1 cellular context compared by ENCODE assay signal in the genomic region with DNA sequence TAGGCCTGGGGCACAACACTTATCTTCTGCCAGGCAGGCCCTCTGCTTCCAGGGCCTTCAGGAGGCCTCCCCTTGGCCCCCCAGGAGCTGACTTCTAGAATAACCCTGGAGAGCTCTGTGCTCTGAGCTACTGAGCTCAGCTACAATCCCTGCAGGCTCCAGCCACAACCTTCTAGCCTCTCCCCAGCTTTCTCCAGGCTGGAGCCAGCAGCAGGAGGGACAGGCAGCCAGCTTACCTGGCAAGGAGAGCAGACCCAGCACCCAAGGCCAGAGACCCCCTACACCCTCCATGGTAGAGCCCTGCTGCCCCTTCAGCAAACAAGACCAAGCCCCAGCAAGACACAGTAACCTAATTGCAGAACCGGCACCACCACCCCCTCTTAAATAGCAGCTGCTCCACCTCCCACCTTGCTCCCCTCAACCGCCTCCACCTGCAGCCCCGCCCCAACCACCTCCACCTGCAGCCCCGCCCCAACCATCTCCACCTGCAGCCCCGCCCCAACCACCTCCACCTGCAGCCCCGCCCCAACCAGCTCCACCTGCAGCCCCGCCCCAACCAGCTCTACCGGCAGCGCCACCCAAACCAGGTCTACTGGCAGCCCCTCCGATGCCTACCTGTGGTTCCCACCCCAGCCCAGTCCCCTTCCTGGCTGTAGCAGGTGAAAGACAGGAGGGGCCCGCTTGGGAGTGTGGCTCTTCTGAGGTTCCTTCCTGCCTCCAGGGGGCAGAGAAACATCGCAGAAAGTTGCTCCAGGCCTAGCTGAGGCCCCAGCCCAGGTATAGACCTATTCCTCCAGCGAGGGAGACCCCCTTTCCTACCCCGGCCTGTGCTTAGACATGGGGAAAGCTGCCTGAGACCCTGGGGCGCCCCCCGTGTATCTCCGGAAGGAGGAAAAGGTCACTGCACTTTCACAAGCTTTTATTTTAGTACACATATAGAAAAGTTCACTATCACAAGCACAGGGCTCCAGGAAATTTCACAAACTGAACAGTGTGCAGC.
TF ChIP-seq lines count a peak whose summit lies in the region.

A gene (minus strand): TSS at position 357 of the 1,000 bp plus-strand sequence. CDS start 66 bp downstream, at position 291.

TF ChIP-seq in HepG2, 621 proteins besides CTCF, POLR2A, EP300 and RAD21 (continued from another document):
- TF ChIP-seq SMC3 (IDR thresholded peaks at IDR 0.05; ENCODE audit: low read length): peak; percentile 80
- 0 out of 2 replicates have a peak, but pooled peaks have one; percentile 38 for TF ChIP-seq ZFX (CRISPR knock-in tag; IDR thresholded peaks at IDR 0.05; ENCODE audit: low read depth)
- TF ChIP-seq, protein P1, sequence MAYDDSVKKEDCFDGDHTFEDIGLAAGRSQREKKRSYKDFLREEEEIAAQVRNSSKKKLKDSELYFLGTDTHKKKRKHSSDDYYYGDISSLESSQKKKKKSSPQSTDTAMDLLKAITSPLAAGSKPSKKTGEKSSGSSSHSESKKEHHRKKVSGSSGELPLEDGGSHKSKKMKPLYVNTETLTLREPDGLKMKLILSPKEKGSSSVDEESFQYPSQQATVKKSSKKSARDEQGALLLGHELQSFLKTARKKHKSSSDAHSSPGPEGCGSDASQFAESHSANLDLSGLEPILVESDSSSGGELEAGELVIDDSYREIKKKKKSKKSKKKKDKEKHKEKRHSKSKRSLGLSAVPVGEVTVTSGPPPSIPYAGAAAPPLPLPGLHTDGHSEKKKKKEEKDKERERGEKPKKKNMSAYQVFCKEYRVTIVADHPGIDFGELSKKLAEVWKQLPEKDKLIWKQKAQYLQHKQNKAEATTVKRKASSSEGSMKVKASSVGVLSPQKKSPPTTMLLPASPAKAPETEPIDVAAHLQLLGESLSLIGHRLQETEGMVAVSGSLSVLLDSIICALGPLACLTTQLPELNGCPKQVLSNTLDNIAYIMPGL (CRISPR knock-in tag; IDR thresholded peaks at IDR 0.05; ENCODE audit: borderline replicate concordance in 1 of 2, low read depth in 1 of 2): 0 out of 4 replicates have a peak, but pooled peaks of 1 of the 2 experiments have one; percentile 18
- TF ChIP-seq SATB2 (CRISPR knock-in tag; IDR thresholded peaks at IDR 0.05): no peak
- TF ChIP-seq, protein P2, sequence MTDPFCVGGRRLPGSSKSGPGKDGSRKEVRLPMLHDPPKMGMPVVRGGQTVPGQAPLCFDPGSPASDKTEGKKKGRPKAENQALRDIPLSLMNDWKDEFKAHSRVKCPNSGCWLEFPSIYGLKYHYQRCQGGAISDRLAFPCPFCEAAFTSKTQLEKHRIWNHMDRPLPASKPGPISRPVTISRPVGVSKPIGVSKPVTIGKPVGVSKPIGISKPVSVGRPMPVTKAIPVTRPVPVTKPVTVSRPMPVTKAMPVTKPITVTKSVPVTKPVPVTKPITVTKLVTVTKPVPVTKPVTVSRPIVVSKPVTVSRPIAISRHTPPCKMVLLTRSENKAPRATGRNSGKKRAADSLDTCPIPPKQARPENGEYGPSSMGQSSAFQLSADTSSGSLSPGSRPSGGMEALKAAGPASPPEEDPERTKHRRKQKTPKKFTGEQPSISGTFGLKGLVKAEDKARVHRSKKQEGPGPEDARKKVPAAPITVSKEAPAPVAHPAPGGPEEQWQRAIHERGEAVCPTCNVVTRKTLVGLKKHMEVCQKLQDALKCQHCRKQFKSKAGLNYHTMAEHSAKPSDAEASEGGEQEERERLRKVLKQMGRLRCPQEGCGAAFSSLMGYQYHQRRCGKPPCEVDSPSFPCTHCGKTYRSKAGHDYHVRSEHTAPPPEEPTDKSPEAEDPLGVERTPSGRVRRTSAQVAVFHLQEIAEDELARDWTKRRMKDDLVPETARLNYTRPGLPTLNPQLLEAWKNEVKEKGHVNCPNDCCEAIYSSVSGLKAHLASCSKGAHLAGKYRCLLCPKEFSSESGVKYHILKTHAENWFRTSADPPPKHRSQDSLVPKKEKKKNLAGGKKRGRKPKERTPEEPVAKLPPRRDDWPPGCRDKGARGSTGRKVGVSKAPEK (CRISPR knock-in tag; IDR thresholded peaks at IDR 0.05; ENCODE audit: borderline replicate concordance): no peak
- TF ChIP-seq, protein P3, sequence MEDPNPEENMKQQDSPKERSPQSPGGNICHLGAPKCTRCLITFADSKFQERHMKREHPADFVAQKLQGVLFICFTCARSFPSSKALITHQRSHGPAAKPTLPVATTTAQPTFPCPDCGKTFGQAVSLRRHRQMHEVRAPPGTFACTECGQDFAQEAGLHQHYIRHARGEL (CRISPR knock-in tag; IDR thresholded peaks at IDR 0.05): no peak
- TF ChIP-seq ZZZ3 (CRISPR knock-in tag; IDR thresholded peaks at IDR 0.05; ENCODE audit: borderline replicate concordance): no peak
- TF ChIP-seq PCBP2 (optimal IDR thresholded peaks at IDR 0.05; ENCODE audit: low read depth, low read length, poor library complexity, severe bottlenecking): no peak
- TF ChIP-seq, protein P4, sequence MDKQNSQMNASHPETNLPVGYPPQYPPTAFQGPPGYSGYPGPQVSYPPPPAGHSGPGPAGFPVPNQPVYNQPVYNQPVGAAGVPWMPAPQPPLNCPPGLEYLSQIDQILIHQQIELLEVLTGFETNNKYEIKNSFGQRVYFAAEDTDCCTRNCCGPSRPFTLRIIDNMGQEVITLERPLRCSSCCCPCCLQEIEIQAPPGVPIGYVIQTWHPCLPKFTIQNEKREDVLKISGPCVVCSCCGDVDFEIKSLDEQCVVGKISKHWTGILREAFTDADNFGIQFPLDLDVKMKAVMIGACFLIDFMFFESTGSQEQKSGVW (CRISPR knock-in tag; IDR thresholded peaks at IDR 0.05; ENCODE audit: borderline replicate concordance): no peak
- TF ChIP-seq ZFP37 (CRISPR knock-in tag; IDR thresholded peaks at IDR 0.05; ENCODE audit: borderline replicate concordance): no peak
- peak; percentile 26; the same call in 1 of the 2 replicates for TF ChIP-seq RXRB (CRISPR knock-in tag; IDR thresholded peaks at IDR 0.05; ENCODE audit: borderline replicate concordance)
- TF ChIP-seq ZNF749 (CRISPR knock-in tag; IDR thresholded peaks at IDR 0.05; ENCODE audit: borderline replicate concordance): no peak
- TF ChIP-seq ZMYM2 (CRISPR knock-in tag; IDR thresholded peaks at IDR 0.05): no peak
- TF ChIP-seq ETV5 (CRISPR knock-in tag; IDR thresholded peaks at IDR 0.05; ENCODE audit: borderline replicate concordance): no peak
- no peak for TF ChIP-seq MAZ (IDR thresholded peaks at IDR 0.05; ENCODE audit: borderline replicate concordance, low read depth, low read length)
- 0 out of 2 replicates have a peak, but pooled peaks have one; percentile 39 for TF ChIP-seq MAZ (CRISPR knock-in tag; IDR thresholded peaks at IDR 0.05; ENCODE audit: low read depth)
- no peak for TF ChIP-seq ZSCAN22 (CRISPR knock-in tag; IDR thresholded peaks at IDR 0.05)
- TF ChIP-seq KLF6 (CRISPR knock-in tag; IDR thresholded peaks at IDR 0.05): no peak
- TF ChIP-seq, protein P5, sequence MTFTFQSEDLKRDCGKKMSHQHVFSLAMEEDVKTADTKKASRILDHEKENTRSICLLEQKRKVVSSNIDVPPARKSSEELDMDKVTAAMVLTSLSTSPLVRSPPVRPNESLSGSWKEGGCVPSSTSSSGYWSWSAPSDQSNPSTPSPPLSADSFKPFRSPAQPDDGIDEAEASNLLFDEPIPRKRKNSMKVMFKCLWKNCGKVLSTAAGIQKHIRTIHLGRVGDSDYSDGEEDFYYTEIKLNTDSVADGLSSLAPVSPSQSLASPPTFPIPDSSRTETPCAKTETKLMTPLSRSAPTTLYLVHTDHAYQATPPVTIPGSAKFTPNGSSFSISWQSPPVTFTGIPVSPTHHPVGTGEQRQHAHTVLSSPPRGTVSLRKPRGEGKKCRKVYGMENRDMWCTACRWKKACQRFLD (CRISPR knock-in tag; IDR thresholded peaks at IDR 0.05; ENCODE audit: borderline replicate concordance): no peak
- TF ChIP-seq NAIF1 (CRISPR knock-in tag; IDR thresholded peaks at IDR 0.05; ENCODE audit: borderline replicate concordance): no peak
- TF ChIP-seq ZNF296 (CRISPR knock-in tag; conservative IDR thresholded peaks at IDR 0.05): no peak
- no peak for TF ChIP-seq GPN1 (CRISPR knock-in tag; IDR thresholded peaks at IDR 0.05; ENCODE audit: borderline replicate concordance)
- TF ChIP-seq TBX3 (IDR thresholded peaks at IDR 0.05; ENCODE audit: borderline replicate concordance): no peak
- TF ChIP-seq ZNF678 (CRISPR knock-in tag; IDR thresholded peaks at IDR 0.05): no peak
- no peak for TF ChIP-seq KMT2B (CRISPR knock-in tag; IDR thresholded peaks at IDR 0.05)
- no peak for TF ChIP-seq ZNF354B (CRISPR knock-in tag; IDR thresholded peaks at IDR 0.05)
- TF ChIP-seq SAP130 (CRISPR knock-in tag; IDR thresholded peaks at IDR 0.05; ENCODE audit: low read depth): 0 out of 2 replicates have a peak, but pooled peaks have one; percentile 14
- no peak for TF ChIP-seq MXI1 (IDR thresholded peaks at IDR 0.05; ENCODE audit: borderline replicate concordance, low read depth, low read length)
- peak; percentile 90 for TF ChIP-seq STAG1 (CRISPR knock-in tag; IDR thresholded peaks at IDR 0.05)
- TF ChIP-seq SYNCRIP (IDR thresholded peaks at IDR 0.05; ENCODE audit: insufficient read depth, low read depth, low read length): no peak
- no peak for TF ChIP-seq ZKSCAN5 (CRISPR knock-in tag; IDR thresholded peaks at IDR 0.05)
- no peak for TF ChIP-seq SMAD9 (CRISPR knock-in tag; IDR thresholded peaks at IDR 0.05)
- TF ChIP-seq ZFY (CRISPR knock-in tag; IDR thresholded peaks at IDR 0.05): 0 out of 2 replicates have a peak, but pooled peaks have one; percentile 26
- TF ChIP-seq, protein P6, sequence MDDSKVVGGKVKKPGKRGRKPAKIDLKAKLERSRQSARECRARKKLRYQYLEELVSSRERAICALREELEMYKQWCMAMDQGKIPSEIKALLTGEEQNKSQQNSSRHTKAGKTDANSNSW (CRISPR knock-in tag; IDR thresholded peaks at IDR 0.05; ENCODE audit: borderline replicate concordance): no peak
- TF ChIP-seq, protein P7, sequence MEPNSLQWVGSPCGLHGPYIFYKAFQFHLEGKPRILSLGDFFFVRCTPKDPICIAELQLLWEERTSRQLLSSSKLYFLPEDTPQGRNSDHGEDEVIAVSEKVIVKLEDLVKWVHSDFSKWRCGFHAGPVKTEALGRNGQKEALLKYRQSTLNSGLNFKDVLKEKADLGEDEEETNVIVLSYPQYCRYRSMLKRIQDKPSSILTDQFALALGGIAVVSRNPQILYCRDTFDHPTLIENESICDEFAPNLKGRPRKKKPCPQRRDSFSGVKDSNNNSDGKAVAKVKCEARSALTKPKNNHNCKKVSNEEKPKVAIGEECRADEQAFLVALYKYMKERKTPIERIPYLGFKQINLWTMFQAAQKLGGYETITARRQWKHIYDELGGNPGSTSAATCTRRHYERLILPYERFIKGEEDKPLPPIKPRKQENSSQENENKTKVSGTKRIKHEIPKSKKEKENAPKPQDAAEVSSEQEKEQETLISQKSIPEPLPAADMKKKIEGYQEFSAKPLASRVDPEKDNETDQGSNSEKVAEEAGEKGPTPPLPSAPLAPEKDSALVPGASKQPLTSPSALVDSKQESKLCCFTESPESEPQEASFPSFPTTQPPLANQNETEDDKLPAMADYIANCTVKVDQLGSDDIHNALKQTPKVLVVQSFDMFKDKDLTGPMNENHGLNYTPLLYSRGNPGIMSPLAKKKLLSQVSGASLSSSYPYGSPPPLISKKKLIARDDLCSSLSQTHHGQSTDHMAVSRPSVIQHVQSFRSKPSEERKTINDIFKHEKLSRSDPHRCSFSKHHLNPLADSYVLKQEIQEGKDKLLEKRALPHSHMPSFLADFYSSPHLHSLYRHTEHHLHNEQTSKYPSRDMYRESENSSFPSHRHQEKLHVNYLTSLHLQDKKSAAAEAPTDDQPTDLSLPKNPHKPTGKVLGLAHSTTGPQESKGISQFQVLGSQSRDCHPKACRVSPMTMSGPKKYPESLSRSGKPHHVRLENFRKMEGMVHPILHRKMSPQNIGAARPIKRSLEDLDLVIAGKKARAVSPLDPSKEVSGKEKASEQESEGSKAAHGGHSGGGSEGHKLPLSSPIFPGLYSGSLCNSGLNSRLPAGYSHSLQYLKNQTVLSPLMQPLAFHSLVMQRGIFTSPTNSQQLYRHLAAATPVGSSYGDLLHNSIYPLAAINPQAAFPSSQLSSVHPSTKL (CRISPR knock-in tag; IDR thresholded peaks at IDR 0.05): no peak
- TF ChIP-seq SMAD1 (CRISPR knock-in tag; IDR thresholded peaks at IDR 0.05; ENCODE audit: borderline replicate concordance, low read depth): no peak
- TF ChIP-seq, protein P8, sequence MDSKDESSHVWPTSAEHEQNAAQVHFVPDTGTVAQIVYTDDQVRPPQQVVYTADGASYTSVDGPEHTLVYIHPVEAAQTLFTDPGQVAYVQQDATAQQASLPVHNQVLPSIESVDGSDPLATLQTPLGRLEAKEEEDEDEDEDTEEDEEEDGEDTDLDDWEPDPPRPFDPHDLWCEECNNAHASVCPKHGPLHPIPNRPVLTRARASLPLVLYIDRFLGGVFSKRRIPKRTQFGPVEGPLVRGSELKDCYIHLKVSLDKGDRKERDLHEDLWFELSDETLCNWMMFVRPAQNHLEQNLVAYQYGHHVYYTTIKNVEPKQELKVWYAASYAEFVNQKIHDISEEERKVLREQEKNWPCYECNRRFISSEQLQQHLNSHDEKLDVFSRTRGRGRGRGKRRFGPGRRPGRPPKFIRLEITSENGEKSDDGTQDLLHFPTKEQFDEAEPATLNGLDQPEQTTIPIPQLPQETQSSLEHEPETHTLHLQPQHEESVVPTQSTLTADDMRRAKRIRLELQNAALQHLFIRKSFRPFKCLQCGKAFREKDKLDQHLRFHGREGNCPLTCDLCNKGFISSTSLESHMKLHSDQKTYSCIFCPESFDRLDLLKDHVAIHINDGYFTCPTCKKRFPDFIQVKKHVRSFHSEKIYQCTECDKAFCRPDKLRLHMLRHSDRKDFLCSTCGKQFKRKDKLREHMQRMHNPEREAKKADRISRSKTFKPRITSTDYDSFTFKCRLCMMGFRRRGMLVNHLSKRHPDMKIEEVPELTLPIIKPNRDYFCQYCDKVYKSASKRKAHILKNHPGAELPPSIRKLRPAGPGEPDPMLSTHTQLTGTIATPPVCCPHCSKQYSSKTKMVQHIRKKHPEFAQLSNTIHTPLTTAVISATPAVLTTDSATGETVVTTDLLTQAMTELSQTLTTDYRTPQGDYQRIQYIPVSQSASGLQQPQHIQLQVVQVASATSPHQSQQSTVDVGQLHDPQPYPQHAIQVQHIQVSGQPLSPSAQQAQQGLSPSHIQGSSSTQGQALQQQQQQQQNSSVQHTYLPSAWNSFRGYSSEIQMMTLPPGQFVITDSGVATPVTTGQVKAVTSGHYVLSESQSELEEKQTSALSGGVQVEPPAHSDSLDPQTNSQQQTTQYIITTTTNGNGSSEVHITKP (CRISPR knock-in tag; IDR thresholded peaks at IDR 0.05; ENCODE audit: low read depth): no peak
- no peak for TF ChIP-seq CAMTA2 (CRISPR knock-in tag; IDR thresholded peaks at IDR 0.05; ENCODE audit: borderline replicate concordance)
- TF ChIP-seq U2AF1 (optimal IDR thresholded peaks at IDR 0.05; ENCODE audit: low read depth, low read length): no peak
- no peak for TF ChIP-seq ZNF776 (CRISPR knock-in tag; IDR thresholded peaks at IDR 0.05)
